Comparison of ENCODE assay signal across 15 cellular contexts in the genomic region with DNA sequence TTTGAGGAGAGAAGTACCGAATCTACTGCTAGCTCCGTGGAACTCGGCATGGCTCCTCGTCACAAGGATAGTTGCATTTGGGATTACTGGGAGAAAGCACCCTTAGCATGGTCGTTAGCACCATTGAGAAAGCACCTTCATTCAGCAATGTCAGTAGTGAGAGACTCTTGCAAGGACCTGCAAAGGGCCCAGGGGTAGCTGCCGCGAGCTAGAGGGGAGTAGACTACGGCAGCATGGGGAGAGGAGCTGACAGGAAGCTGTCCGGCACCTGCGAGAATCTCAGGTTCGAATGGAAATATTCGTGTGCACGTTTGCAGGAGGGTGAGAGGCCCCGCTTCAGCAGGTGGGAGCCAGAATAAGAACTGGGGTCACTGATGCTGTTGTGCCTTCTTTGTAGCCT.
DNase-seq lines count a peak whose midpoint lies in the region; ATAC-seq and TF ChIP-seq lines count a peak whose summit lies in the region.
"Had no signal": no experiment of that assay in that cellular context is flagged by ENCODE, and none has a peak within 500 bp of the region (broad histone marks: within the 10 kb centered on the region; RNA-seq: fewer than 3 reads in every experiment).

No MANE protein-coding gene starts in this region.

- ATAC-seq in GM18867 (IDR thresholded peaks at IDR 0.05; ENCODE audit: unreplicated experiment) (peak; percentile 33), HG02571 (IDR thresholded peaks at IDR 0.05; ENCODE audit: unreplicated experiment) (peak; percentile 28), GM21619 (IDR thresholded peaks at IDR 0.05; ENCODE audit: unreplicated experiment) (no peak)
- ATAC-seq: activated naive CD4-positive, alpha-beta T cell treated with anti-CD3 and anti-CD28 coated beads, Interleukin-2, amount 50 U/mL, for 72 hours; Panc1; stimulated activated naive CD8-positive, alpha-beta T cell treated with anti-CD3 and anti-CD28 coated beads, Interleukin-15, Interleukin-2, amounts not matched to agents 100 U/mL and 50 U/mL, for 24 hours had no signal

- H3K27me3 ChIP-seq in DOHH2 (ENCODE audit: control insufficient read depth, low read length) (no peaks in the 10 kb centered on the region), OCI-LY3 (ENCODE audit: low read depth, low read length) (no peaks in the 10 kb centered on the region)
- no peaks in the 10 kb centered on the region for H3K27me3 ChIP-seq in effector memory CD4-positive, alpha-beta T cell (replicated peaks; ENCODE audit: control insufficient read depth, insufficient read depth, low read length, poor library complexity, severe bottlenecking)

- H3K79me2 ChIP-seq in DOHH2 (ENCODE audit: control insufficient read depth, low read length) (peaks cover 8% of the 10 kb centered on the region), OCI-LY3 (ENCODE audit: low read length) (peaks cover 7% of the 10 kb centered on the region; the same call in 1 of the 2 replicates)

- H3K4me3 ChIP-seq in DOHH2 (ENCODE audit: low read length): peak overlapping the region; percentile 73
- peak overlapping the region; percentile 59 for H3K4me3 ChIP-seq in OCI-LY3 (ENCODE audit: low read length)
- no peak overlapping the region for H3K4me3 ChIP-seq in effector memory CD4-positive, alpha-beta T cell (ENCODE audit: insufficient read depth, low read depth, low read length, poor library complexity, severe bottlenecking)

- no peaks in the 10 kb centered on the region for H4K20me1 ChIP-seq in DOHH2 (ENCODE audit: control insufficient read depth, insufficient read depth, low read depth, low read length)
- no peaks in the 10 kb centered on the region for H4K20me1 ChIP-seq in OCI-LY3 (ENCODE audit: insufficient read depth, low read length)

- H3F3A ChIP-seq in DOHH2 (ENCODE audit: control insufficient read depth, insufficient read depth): peaks cover 34% of the 10 kb centered on the region

- H3K4me2 ChIP-seq in DOHH2 (ENCODE audit: low read length) (peak overlapping the region; percentile 95), OCI-LY3 (ENCODE audit: low read length) (peak overlapping the region; percentile 81)

- peak overlapping the region; percentile 18; the same call in 1 of the 2 replicates for H2AFZ ChIP-seq in OCI-LY3 (ENCODE audit: low read depth, low read length)

- no peak for TF ChIP-seq CTCF in DOHH2 (IDR thresholded peaks at IDR 0.05; ENCODE audit: low read depth, low read length, poor library complexity, severe bottlenecking)
- TF ChIP-seq CTCF in OCI-LY3 (IDR thresholded peaks at IDR 0.05; ENCODE audit: low read depth, low read length): no peak

- H3K36me3 ChIP-seq in DOHH2 (ENCODE audit: control insufficient read depth, low read length) (peaks cover 8% of the 10 kb centered on the region), OCI-LY3 (replicated peaks; ENCODE audit: low read depth, low read length) (peaks cover 31% of the 10 kb centered on the region)
- no peaks in the 10 kb centered on the region for H3K36me3 ChIP-seq in effector memory CD4-positive, alpha-beta T cell (ENCODE audit: control insufficient read depth, insufficient read depth, low read length)

- H3K9me3 ChIP-seq in DOHH2 (ENCODE audit: control insufficient read depth, insufficient read depth, low read length) (peaks cover 5% of the 10 kb centered on the region; the same call in 1 of the 2 replicates), OCI-LY3 (ENCODE audit: insufficient read depth, low read length) (peaks cover 6% of the 10 kb centered on the region; the same call in 1 of the 2 replicates)
- no peaks in the 10 kb centered on the region for H3K9me3 ChIP-seq in effector memory CD4-positive, alpha-beta T cell (ENCODE audit: control insufficient read depth, low read length)

- H3K4me1 ChIP-seq in DOHH2 (ENCODE audit: control insufficient read depth, low read length): peaks cover 80% of the 10 kb centered on the region
- H3K4me1 ChIP-seq in OCI-LY3 (ENCODE audit: low read length): peaks cover 60% of the 10 kb centered on the region
- H3K4me1 ChIP-seq in effector memory CD4-positive, alpha-beta T cell (ENCODE audit: control insufficient read depth, insufficient read depth, low read length, poor library complexity, severe bottlenecking): no peaks in the 10 kb centered on the region

- no peaks in the 10 kb centered on the region for H3K9me2 ChIP-seq in DOHH2 (replicated peaks; ENCODE audit: control insufficient read depth, low read length)

- H3K9ac ChIP-seq in OCI-LY3 (ENCODE audit: low read length): peak overlapping the region; percentile 87

- H3K27ac ChIP-seq in DOHH2 (ENCODE audit: low read depth, low read length): peak overlapping the region; percentile 97
- H3K27ac ChIP-seq in OCI-LY3 (ENCODE audit: low read length): peak overlapping the region; percentile 96
- no peak overlapping the region for H3K27ac ChIP-seq in effector memory CD4-positive, alpha-beta T cell (ENCODE audit: insufficient read depth, low read length, poor library complexity, severe bottlenecking)

- DNase-seq in NCI-H1436 (lab: John Stamatoyannopoulos, UW): no peak
- no peak for DNase-seq in effector memory CD4-positive, alpha-beta T cell
- no peak for DNase-seq in activated CD8-positive, alpha-beta memory T cell treated with anti-CD3 and anti-CD28 coated beads for 24 hours
- DNase-seq: NCI-H1092; NCI-H226; stimulated activated CD4-positive, alpha-beta T cell treated with anti-CD3 and anti-CD28 coated beads, Interleukin-2, amount 100 ng/mL, for 24 hours; stimulated activated naive CD8-positive, alpha-beta T cell treated with anti-CD3 and anti-CD28 coated beads, Interleukin-15, Interleukin-2, amounts not matched to agents 100 U/mL and 50 U/mL, for 24 hours; T-helper 9 cell had no signal
